ENCODE assay signal across 1 cellular context in the genomic region with DNA sequence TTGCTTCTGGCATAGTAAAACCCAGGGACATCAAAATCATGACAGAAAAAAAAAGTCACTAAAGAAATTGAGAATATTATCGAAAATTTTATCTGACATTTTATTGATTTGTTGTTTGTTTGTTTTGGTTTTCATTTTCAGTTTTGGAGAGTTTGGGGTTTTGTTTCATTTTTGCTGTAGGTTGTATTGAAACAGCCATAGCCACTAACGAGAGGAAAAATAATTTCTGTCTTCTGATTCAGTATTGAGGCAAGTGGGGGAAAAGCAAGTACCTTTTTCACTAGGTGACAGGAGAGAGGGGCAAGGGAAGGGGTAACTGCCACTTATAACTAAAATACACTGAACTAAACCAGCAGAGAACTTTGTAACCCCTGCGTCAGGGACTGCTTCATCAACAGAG.
TF ChIP-seq lines count a peak whose summit lies in the region.

No MANE protein-coding gene starts in this region.

TF ChIP-seq in H1, 55 proteins besides CTCF, POLR2A, EP300 and RAD21 (continued from another document):
- TF ChIP-seq RNF2 (IDR thresholded peaks at IDR 0.05; ENCODE audit: borderline replicate concordance, low read depth, low read length, missing control alignments, poor library complexity, severe bottlenecking) (no peak), SP2 (IDR thresholded peaks at IDR 0.05; ENCODE audit: low read length) (no peak), SIRT6 (IDR thresholded peaks at IDR 0.05; ENCODE audit: low read length) (no peak), CEBPB (IDR thresholded peaks at IDR 0.05; ENCODE audit: low read depth, low read length) (no peak), TAF1 (IDR thresholded peaks at IDR 0.05; ENCODE audit: low read depth, low read length) (no peak), NANOG (IDR thresholded peaks at IDR 0.05; ENCODE audit: insufficient read depth, low read depth, low read length, poor library complexity, severe bottlenecking) (no peak), TEAD4 (IDR thresholded peaks at IDR 0.05; ENCODE audit: low read depth, low read length) (no peak), SP1 (IDR thresholded peaks at IDR 0.05; ENCODE audit: low read depth, low read length) (no peak), RFX5 (IDR thresholded peaks at IDR 0.05; ENCODE audit: borderline replicate concordance, low read depth, low read length) (no peak), BACH1 (IDR thresholded peaks at IDR 0.05; ENCODE audit: low read length) (no peak), MAFK (IDR thresholded peaks at IDR 0.05; ENCODE audit: low read depth, low read length) (no peak), ASH2L (IDR thresholded peaks at IDR 0.05; ENCODE audit: low read length) (no peak), EZH2 (IDR thresholded peaks at IDR 0.05; ENCODE audit: low read depth, low read length, severe bottlenecking) (no peak), JUND (IDR thresholded peaks at IDR 0.05; ENCODE audit: low read length) (no peak), HDAC6 (IDR thresholded peaks at IDR 0.05; ENCODE audit: low read depth, low read length) (no peak)
- TF ChIP-seq, protein P1, sequence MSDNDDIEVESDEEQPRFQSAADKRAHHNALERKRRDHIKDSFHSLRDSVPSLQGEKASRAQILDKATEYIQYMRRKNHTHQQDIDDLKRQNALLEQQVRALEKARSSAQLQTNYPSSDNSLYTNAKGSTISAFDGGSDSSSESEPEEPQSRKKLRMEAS (IDR thresholded peaks at IDR 0.05), result no peak
- TF ChIP-seq, protein P2, sequence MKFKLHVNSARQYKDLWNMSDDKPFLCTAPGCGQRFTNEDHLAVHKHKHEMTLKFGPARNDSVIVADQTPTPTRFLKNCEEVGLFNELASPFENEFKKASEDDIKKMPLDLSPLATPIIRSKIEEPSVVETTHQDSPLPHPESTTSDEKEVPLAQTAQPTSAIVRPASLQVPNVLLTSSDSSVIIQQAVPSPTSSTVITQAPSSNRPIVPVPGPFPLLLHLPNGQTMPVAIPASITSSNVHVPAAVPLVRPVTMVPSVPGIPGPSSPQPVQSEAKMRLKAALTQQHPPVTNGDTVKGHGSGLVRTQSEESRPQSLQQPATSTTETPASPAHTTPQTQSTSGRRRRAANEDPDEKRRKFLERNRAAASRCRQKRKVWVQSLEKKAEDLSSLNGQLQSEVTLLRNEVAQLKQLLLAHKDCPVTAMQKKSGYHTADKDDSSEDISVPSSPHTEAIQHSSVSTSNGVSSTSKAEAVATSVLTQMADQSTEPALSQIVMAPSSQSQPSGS (IDR thresholded peaks at IDR 0.05; ENCODE audit: low read length), result no peak
